23 cellular contexts compared by ENCODE assay signal in genomic region chr4:123659262-123659661, GRCh38.
"Had no signal": no experiment of that assay in that cellular context is flagged by ENCODE, and none has a peak within 500 bp of the region (broad histone marks: within the 10 kb centered on the region; RNA-seq: fewer than 3 reads in every experiment).

No MANE protein-coding gene starts in this region.

- H3K4me2 ChIP-seq: SK-N-SH had no signal

- H3K36me3 ChIP-seq: Peyer's patch, SJCRH30 had no signal

- H3K27ac ChIP-seq: RWPE1, SJCRH30 had no signal

- H3K9me3 ChIP-seq: SK-N-SH had no signal

- H3K4me1 ChIP-seq: Peyer's patch, SJCRH30 had no signal

- DNase-seq: activated CD4-positive, alpha-beta T cell treated with anti-CD3 and anti-CD28 coated beads for 4 hours; activated CD8-positive, alpha-beta memory T cell treated with anti-CD3 and anti-CD28 coated beads, Interleukin-2, amount 50 U/mL, for 4 hours; activated CD8-positive, alpha-beta T cell treated with anti-CD3 and anti-CD28 coated beads for 36 hours; activated gamma-delta T cell treated with Interleukin-2 at 50 U/mL for 16 hours; activated naive CD4-positive, alpha-beta T cell treated with anti-CD3 and anti-CD28 coated beads, Interleukin-2, amount 10 ng/mL, durations not matched to agents 7 days and 5 days; activated naive CD8-positive, alpha-beta T cell treated with anti-CD3 and anti-CD28 coated beads for 36 hours; activated T-cell treated with anti-CD3 and anti-CD28 coated beads, Interleukin-2, amount 50 U/mL, for 72 hours; anterior cingulate cortex; caudate nucleus; NCI-H1048; NCI-H146; NCI-H187 treated with DMSO at 0.1 percent for 48 hours; NCI-H2081 treated with DMSO at 0.1 percent for 48 hours; NCI-H2171 treated with DMSO at 0.1 percent for 48 hours; NCI-H226; NCI-H510A; NCI-H82; Peyer's patch; Right ventricle myocardium superior; SK-N-SH had no signal

- ATAC-seq: activated CD4-positive, CD25-positive, alpha-beta regulatory T cell treated with anti-CD3 and anti-CD28 coated beads, Interleukin-2, amount 50 U/mL, for 24 hours; activated T-cell treated with anti-CD3 and anti-CD28 coated beads, Interleukin-2, amount 50 U/mL, for 72 hours had no signal

- H3K27me3 ChIP-seq: Peyer's patch, SJCRH30 had no signal

- H3K4me3 ChIP-seq: Peyer's patch, SJCRH30 had no signal

- H3K9ac ChIP-seq: SK-N-SH had no signal
